ENCODE assay signal across 1 cellular context in genomic region chr20:47356526-47357295, GRCh38.
TF ChIP-seq lines count a peak whose summit lies in the region.

Gene ZMYND8, minus strand, starts transcription at chr20:47356699. Its CDS starts 29 bp downstream, at chr20:47356670.

TF ChIP-seq in HepG2, 621 proteins besides CTCF, POLR2A, EP300 and RAD21 (continued from another document and continues in another):
- TF ChIP-seq ZNF407 (CRISPR knock-in tag; IDR thresholded peaks at IDR 0.05; ENCODE audit: not compliant biosample characterization) (no peak), YEATS4 (CRISPR knock-in tag; IDR thresholded peaks at IDR 0.05; ENCODE audit: borderline replicate concordance) (no peak), KLF9 (CRISPR knock-in tag; IDR thresholded peaks at IDR 0.05; ENCODE audit: low read depth) (no peak; the same call in 1 of the 2 replicates), CENPT (CRISPR knock-in tag; IDR thresholded peaks at IDR 0.05; ENCODE audit: low read depth) (no peak), ZNF879 (CRISPR knock-in tag; IDR thresholded peaks at IDR 0.05) (0 out of 2 replicates have a peak, but pooled peaks have one; percentile 63), HMGXB4 (CRISPR knock-in tag; IDR thresholded peaks at IDR 0.05; ENCODE audit: borderline replicate concordance in 1 of 2, low read depth in 1 of 2) (peak; percentile 27 to 69; a peak in 2 of 4 replicates), KDM5A (IDR thresholded peaks at IDR 0.05; ENCODE audit: borderline replicate concordance, low read length) (peak; percentile 67; the same call in 1 of the 2 replicates), SNAI1 (CRISPR knock-in tag; IDR thresholded peaks at IDR 0.05; ENCODE audit: borderline replicate concordance) (peak; percentile 78; the same call in 1 of the 2 replicates), ZBTB33 (CRISPR knock-in tag; IDR thresholded peaks at IDR 0.05) (no peak), ATF3 (CRISPR knock-in tag; IDR thresholded peaks at IDR 0.05) (no peak), CREBL2 (CRISPR knock-in tag; IDR thresholded peaks at IDR 0.05; ENCODE audit: borderline replicate concordance) (0 out of 2 replicates have a peak, but pooled peaks have one; percentile 20), KLF12 (CRISPR knock-in tag; IDR thresholded peaks at IDR 0.05; ENCODE audit: borderline replicate concordance) (no peak), EHMT2 (IDR thresholded peaks at IDR 0.05; ENCODE audit: borderline replicate concordance, low read depth, low read length) (no peak), HNRNPUL1 (IDR thresholded peaks at IDR 0.05; ENCODE audit: low read depth, low read length) (no peak), AKAP8 (CRISPR knock-in tag; IDR thresholded peaks at IDR 0.05) (no peak), FOXO1 (CRISPR knock-in tag; IDR thresholded peaks at IDR 0.05) (no peak), ZNF468 (CRISPR knock-in tag; IDR thresholded peaks at IDR 0.05) (0 out of 2 replicates have a peak, but pooled peaks have one; percentile 62), YY1 (IDR thresholded peaks at IDR 0.05; ENCODE audit: insufficient read depth, insufficient replicate concordance, low read depth, low read length) (peak; percentile 91), ZNF225 (CRISPR knock-in tag; IDR thresholded peaks at IDR 0.05) (peak; percentile 83)
- TF ChIP-seq, protein P1, sequence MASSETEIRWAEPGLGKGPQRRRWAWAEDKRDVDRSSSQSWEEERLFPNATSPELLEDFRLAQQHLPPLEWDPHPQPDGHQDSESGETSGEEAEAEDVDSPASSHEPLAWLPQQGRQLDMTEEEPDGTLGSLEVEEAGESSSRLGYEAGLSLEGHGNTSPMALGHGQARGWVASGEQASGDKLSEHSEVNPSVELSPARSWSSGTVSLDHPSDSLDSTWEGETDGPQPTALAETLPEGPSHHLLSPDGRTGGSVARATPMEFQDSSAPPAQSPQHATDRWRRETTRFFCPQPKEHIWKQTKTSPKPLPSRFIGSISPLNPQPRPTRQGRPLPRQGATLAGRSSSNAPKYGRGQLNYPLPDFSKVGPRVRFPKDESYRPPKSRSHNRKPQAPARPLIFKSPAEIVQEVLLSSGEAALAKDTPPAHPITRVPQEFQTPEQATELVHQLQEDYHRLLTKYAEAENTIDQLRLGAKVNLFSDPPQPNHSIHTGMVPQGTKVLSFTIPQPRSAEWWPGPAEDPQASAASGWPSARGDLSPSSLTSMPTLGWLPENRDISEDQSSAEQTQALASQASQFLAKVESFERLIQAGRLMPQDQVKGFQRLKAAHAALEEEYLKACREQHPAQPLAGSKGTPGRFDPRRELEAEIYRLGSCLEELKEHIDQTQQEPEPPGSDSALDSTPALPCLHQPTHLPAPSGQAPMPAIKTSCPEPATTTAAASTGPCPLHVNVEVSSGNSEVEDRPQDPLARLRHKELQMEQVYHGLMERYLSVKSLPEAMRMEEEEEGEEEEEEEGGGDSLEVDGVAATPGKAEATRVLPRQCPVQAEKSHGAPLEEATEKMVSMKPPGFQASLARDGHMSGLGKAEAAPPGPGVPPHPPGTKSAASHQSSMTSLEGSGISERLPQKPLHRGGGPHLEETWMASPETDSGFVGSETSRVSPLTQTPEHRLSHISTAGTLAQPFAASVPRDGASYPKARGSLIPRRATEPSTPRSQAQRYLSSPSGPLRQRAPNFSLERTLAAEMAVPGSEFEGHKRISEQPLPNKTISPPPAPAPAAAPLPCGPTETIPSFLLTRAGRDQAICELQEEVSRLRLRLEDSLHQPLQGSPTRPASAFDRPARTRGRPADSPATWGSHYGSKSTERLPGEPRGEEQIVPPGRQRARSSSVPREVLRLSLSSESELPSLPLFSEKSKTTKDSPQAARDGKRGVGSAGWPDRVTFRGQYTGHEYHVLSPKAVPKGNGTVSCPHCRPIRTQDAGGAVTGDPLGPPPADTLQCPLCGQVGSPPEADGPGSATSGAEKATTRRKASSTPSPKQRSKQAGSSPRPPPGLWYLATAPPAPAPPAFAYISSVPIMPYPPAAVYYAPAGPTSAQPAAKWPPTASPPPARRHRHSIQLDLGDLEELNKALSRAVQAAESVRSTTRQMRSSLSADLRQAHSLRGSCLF (CRISPR knock-in tag; IDR thresholded peaks at IDR 0.05; ENCODE audit: borderline replicate concordance), result peak; percentile 67; the same call in 1 of the 2 replicates
- TF ChIP-seq, protein P2, sequence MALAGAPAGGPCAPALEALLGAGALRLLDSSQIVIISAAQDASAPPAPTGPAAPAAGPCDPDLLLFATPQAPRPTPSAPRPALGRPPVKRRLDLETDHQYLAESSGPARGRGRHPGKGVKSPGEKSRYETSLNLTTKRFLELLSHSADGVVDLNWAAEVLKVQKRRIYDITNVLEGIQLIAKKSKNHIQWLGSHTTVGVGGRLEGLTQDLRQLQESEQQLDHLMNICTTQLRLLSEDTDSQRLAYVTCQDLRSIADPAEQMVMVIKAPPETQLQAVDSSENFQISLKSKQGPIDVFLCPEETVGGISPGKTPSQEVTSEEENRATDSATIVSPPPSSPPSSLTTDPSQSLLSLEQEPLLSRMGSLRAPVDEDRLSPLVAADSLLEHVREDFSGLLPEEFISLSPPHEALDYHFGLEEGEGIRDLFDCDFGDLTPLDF (CRISPR knock-in tag; IDR thresholded peaks at IDR 0.05), result no peak; the same call in 1 of the 2 replicates
- TF ChIP-seq, protein P3, sequence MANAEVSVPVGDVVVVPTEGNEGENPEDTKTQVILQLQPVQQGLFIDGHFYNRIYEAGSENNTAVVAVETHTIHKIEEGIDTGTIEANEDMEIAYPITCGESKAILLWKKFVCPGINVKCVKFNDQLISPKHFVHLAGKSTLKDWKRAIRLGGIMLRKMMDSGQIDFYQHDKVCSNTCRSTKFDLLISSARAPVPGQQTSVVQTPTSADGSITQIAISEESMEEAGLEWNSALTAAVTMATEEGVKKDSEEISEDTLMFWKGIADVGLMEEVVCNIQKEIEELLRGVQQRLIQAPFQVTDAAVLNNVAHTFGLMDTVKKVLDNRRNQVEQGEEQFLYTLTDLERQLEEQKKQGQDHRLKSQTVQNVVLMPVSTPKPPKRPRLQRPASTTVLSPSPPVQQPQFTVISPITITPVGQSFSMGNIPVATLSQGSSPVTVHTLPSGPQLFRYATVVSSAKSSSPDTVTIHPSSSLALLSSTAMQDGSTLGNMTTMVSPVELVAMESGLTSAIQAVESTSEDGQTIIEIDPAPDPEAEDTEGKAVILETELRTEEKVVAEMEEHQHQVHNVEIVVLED (CRISPR knock-in tag; IDR thresholded peaks at IDR 0.05; ENCODE audit: borderline replicate concordance), result peak; percentile 15; the same call in 1 of the 2 replicates
- TF ChIP-seq, protein P4, sequence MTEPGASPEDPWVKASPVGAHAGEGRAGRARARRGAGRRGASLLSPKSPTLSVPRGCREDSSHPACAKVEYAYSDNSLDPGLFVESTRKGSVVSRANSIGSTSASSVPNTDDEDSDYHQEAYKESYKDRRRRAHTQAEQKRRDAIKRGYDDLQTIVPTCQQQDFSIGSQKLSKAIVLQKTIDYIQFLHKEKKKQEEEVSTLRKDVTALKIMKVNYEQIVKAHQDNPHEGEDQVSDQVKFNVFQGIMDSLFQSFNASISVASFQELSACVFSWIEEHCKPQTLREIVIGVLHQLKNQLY (CRISPR knock-in tag; IDR thresholded peaks at IDR 0.05), result no peak
- TF ChIP-seq, protein P5, sequence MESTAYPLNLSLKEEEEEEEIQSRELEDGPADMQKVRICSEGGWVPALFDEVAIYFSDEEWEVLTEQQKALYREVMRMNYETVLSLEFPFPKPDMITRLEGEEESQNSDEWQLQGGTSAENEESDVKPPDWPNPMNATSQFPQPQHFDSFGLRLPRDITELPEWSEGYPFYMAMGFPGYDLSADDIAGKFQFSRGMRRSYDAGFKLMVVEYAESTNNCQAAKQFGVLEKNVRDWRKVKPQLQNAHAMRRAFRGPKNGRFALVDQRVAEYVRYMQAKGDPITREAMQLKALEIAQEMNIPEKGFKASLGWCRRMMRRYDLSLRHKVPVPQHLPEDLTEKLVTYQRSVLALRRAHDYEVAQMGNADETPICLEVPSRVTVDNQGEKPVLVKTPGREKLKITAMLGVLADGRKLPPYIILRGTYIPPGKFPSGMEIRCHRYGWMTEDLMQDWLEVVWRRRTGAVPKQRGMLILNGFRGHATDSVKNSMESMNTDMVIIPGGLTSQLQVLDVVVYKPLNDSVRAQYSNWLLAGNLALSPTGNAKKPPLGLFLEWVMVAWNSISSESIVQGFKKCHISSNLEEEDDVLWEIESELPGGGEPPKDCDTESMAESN (CRISPR knock-in tag; conservative IDR thresholded peaks at IDR 0.05), result 0 out of 2 replicates have a peak, but pooled peaks have one; percentile 11
- TF ChIP-seq, protein P6, sequence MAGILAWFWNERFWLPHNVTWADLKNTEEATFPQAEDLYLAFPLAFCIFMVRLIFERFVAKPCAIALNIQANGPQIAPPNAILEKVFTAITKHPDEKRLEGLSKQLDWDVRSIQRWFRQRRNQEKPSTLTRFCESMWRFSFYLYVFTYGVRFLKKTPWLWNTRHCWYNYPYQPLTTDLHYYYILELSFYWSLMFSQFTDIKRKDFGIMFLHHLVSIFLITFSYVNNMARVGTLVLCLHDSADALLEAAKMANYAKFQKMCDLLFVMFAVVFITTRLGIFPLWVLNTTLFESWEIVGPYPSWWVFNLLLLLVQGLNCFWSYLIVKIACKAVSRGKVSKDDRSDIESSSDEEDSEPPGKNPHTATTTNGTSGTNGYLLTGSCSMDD (CRISPR knock-in tag; IDR thresholded peaks at IDR 0.05), result no peak
